Comparison of ENCODE assay signal across 8 cellular contexts in genomic region chr5:2751592-2752021, GRCh38. TPM values are rescaled to one million over a fixed set of nuclear protein-coding genes. Genes with fewer than 3 reads are reported as not detected.
A peak's percentile ranks its signal among the peaks of the same experiment; 100 is the strongest.
DNase-seq lines count a peak whose midpoint lies in the region; ATAC-seq, FAIRE-seq and TF ChIP-seq lines count a peak whose summit lies in the region.

TSS of gene IRX2 (minus strand) at chr5:2751677. CDS start at chr5:2751413, 264 bp downstream.

- peak within 1 kb of the TSS; percentile 95 for H3K4me3 Mint-ChIP-seq in neural crest cell

- no peak for TF ChIP-seq POLR2A in esophagus muscularis mucosa (IDR thresholded peaks at IDR 0.05; ENCODE audit: low read depth)

- H3K9me3 ChIP-seq in esophagus muscularis mucosa: no peaks in the 10 kb centered on the region

- ATAC-seq in HG03469 (IDR thresholded peaks at IDR 0.05; ENCODE audit: unreplicated experiment): no peak

- DNase-seq in GM13977 (ENCODE audit: low spot score) (peak; percentile 32), NCI-H748 treated with DMSO at 0.1 percent for 48 hours (lab: John Stamatoyannopoulos, UW) (peak; percentile 98), esophagus muscularis mucosa (ENCODE audit: extremely low spot score) (peak; percentile 55), neural crest cell (ENCODE audit: low read depth, low spot score) (peak; percentile 80), GM19239 (ENCODE audit: insufficient read length, low spot score) (no peak), NCI-H1417 treated with DMSO at 0.1 percent for 48 hours (lab: John Stamatoyannopoulos, UW) (no peak), hepatic stellate cell (ENCODE audit: low spot score) (no peak)

- H3K4me3 ChIP-seq in esophagus muscularis mucosa: peak within 1 kb of the TSS; percentile 45 to 54 (median 46)

- intact Hi-C loops in esophagus muscularis mucosa (cut with DNase I): no loop called here

- H3K9me3 Mint-ChIP-seq in neural crest cell: no peaks in the 10 kb centered on the region

- H3K4me1 Mint-ChIP-seq in neural crest cell: peaks cover 53% of the 10 kb centered on the region

- in situ Hi-C loops in GM13977 (cut with MboI; ENCODE audit: low pct_unique_long_range_greater_than_20kb, low sequenced_read_pairs, unreplicated experiment): no loop called here

- H3K36me3 ChIP-seq in esophagus muscularis mucosa: no peaks in the 10 kb centered on the region

- no peak within 1 kb of the TSS for H3K27ac ChIP-seq in esophagus muscularis mucosa (replicated peaks in 1 of 4)

- H3K36me3 Mint-ChIP-seq in neural crest cell (ENCODE audit: low read depth): peaks cover 12% of the 10 kb centered on the region

- H3K27me3 Mint-ChIP-seq in neural crest cell (ENCODE audit: low read depth): peaks cover 52% of the 10 kb centered on the region

- peak within 1 kb of the TSS; percentile 43 for H3K27ac Mint-ChIP-seq in neural crest cell (ENCODE audit: unreplicated experiment)

- no peak for TF ChIP-seq EP300 in esophagus muscularis mucosa (IDR thresholded peaks at IDR 0.05)

- 2% methylated on average over 20 of the region's 53 CpGs for WGBS in esophagus muscularis mucosa

- TF ChIP-seq CTCF in GM13977 (IDR thresholded peaks at IDR 0.05; ENCODE audit: extremely low read depth, insufficient read depth, missing control alignments) (no peak), esophagus muscularis mucosa (IDR thresholded peaks at IDR 0.05) (no peak), neural crest cell (conservative IDR thresholded peaks at IDR 0.05) (no peak)

- peaks cover 21 to 84% (median 76%) of the 10 kb centered on the region in 4 donors for H3K4me1 ChIP-seq in esophagus muscularis mucosa

- H3K27me3 ChIP-seq in esophagus muscularis mucosa: peaks cover 0 to 98% (median 72%) of the 10 kb centered on the region in 4 donors

- FAIRE-seq in GM19239 (lab: Jason Lieb, UNC): no peak

RNA-seq across cellular contexts. Expression of gene IRX2, which starts in this region (rescaled TPM):
- total RNA-seq in esophagus muscularis mucosa (under 1 TPM in 2 of 4 donors, not detected in 2; 0.17 to 0.26 TPM), neural crest cell (41.6 and 42.5 TPM in 2 replicates)

Comparison
In these comparisons a context has a peak if more than half of its experiments do, and no peak if none do; other contexts are left out.
1. RNA of gene IRX2 (total RNA-seq): 41.6 to 42.5 TPM in neural crest cell; 0.17 to 0.26 TPM in esophagus muscularis mucosa; every median in the first group is over 10 times any median in the second.
2. Peak in DNase-seq and H3K4me3 ChIP-seq in esophagus muscularis mucosa; RNA of the gene not detected or under 1 TPM.
3. DNase-seq: peak in GM13977 (single experiment), NCI-H748 treated with DMSO at 0.1 percent for 48 hours (single experiment) and neural crest cell (single experiment); none in GM19239 (single experiment), NCI-H1417 treated with DMSO at 0.1 percent for 48 hours (single experiment) and hepatic stellate cell (single experiment).